ENCODE assay signal across 14 cellular contexts in the genomic region with DNA sequence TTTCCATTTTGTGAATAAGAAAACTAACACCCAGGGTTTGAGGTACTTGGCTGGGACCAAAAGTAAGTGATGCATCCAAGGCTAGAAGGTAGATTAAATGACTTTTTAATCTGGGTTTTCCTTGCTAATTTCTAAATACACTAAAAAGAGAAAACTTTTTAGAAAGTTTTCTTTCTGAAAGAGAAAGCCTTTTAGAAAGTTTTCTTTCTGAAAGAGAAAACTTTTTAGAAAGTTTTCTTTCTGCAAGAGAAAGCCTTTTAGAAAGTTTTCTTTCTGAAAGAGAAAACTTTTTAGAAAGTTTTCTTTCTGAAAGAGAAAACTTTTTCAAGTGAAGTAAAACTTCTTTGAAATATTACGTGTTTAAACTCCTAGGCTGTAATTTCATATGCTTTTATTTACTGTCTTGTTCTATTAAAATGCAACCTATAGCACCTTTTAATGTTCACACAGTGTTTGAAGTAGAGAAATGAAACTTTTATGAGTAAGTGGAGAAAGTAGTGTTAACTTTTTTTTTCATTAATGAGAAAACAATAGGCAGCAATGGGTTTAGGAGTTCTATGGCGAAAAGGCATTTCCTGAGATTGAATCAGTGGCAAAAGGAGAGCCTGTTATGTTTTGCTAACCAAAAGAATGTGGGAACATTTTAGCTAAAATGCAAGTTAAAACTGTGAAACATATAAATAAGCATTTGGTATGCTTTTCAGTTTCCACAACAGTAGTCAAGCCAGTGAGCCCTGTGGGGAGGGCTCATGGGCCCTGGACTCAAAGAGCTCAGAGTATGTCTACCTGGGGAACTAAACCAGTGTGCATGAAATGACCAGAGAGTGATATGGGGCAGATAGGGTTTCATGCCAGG.
DNase-seq lines count a peak whose midpoint lies in the region; ATAC-seq, FAIRE-seq and TF ChIP-seq lines count a peak whose summit lies in the region.
"Had no signal": no experiment of that assay in that cellular context is flagged by ENCODE, and none has a peak within 500 bp of the region (broad histone marks: within the 10 kb centered on the region; RNA-seq: fewer than 3 reads in every experiment).

No MANE protein-coding gene starts in this region.

- H3K4me1 ChIP-seq in left ventricle myocardium inferior (peaks cover 77% of the 10 kb centered on the region), OCI-LY1 (ENCODE audit: insufficient read depth, low read length, severe bottlenecking) (peaks cover 57% of the 10 kb centered on the region), thymus (ENCODE audit: control insufficient read depth, insufficient read depth, low read length) (no peaks in the 10 kb centered on the region), HepG2 (ENCODE audit: insufficient read depth, low read length) (no peaks in the 10 kb centered on the region)

- no peak for TF ChIP-seq EP300 in HepG2 (IDR thresholded peaks at IDR 0.05; ENCODE audit: low read depth in 2 of 2, low read length in 2 of 2)
- TF ChIP-seq EP300 in HepG2 (CRISPR knock-in tag; IDR thresholded peaks at IDR 0.05; ENCODE audit: borderline replicate concordance), result no peak

- H3K4me2 ChIP-seq in OCI-LY1 (ENCODE audit: low read length) (no peak overlapping the region), HepG2 (ENCODE audit: low read depth, low read length) (no peak overlapping the region)
- H3K4me2 ChIP-seq: BLaER1 treated with 17β-estradiol and CSF1 and Interleukin-3, amounts not matched to agents 10 nM and 100 nM had no signal

- in situ Hi-C loops in HepG2 (cut with HindIII; ENCODE audit: extremely low pct_ligation_motif_present, low pct_unique_long_range_greater_than_20kb), result loop anchor here (5.0 to 25.0 kb wide), 2 partner anchors 144 to 614 kb away; no protein-coding TSS in a partner anchor

- no peak overlapping the region for H3K9ac ChIP-seq in OCI-LY1 (ENCODE audit: low read length)
- no peak overlapping the region for H3K9ac ChIP-seq in HepG2 (ENCODE audit: insufficient read depth, low read depth, low read length)
- H3K9ac ChIP-seq: BLaER1 treated with 17β-estradiol and CSF1 and Interleukin-3, amounts not matched to agents 10 nM and 100 nM had no signal

- no peaks in the 10 kb centered on the region for H3F3A ChIP-seq in OCI-LY1 (ENCODE audit: insufficient read depth, low read length)

- DNase-seq in left ventricle myocardium inferior (no peak), left ventricle myocardium superior (no peak), dermis microvascular lymphatic vessel endothelial cell (ENCODE audit: low read depth in 2 of 2) (peak; percentile 80 to 82), HTR-8/SVneo (ENCODE audit: insufficient read length, low spot score) (no peak), DMS153 (lab: John Stamatoyannopoulos, UW) (no peak), HepG2 (ENCODE audit: low spot score) (no peak)
- DNase-seq: activated CD4-positive, alpha-beta T cell treated with anti-CD3 and anti-CD28 coated beads, Interleukin-2, amount 50 U/mL, for 1 hour; central memory CD4-positive, alpha-beta T cell; mesendoderm; NCI-H446 treated with DMSO at 0.1 percent for 48 hours; SIG-M5 had no signal

- H3K79me2 ChIP-seq in OCI-LY1 (ENCODE audit: insufficient read depth, low read length) (no peaks in the 10 kb centered on the region), HepG2 (ENCODE audit: insufficient read depth, low read length) (no peaks in the 10 kb centered on the region)

- H3K4me3 ChIP-seq in left ventricle myocardium inferior, result no peak overlapping the region
- H3K4me3 ChIP-seq in OCI-LY1 (ENCODE audit: low read depth, low read length, poor library complexity, severe bottlenecking), result no peak overlapping the region
- H3K4me3 ChIP-seq in thymus (ENCODE audit: low read length), result no peak overlapping the region
- H3K4me3 ChIP-seq in HepG2 (replicated peaks in 1 of 3; ENCODE audit: insufficient read depth in 1 of 3, low read depth in 2 of 3, low read length in 3 of 3), result no peak overlapping the region
- H3K4me3 ChIP-seq: BLaER1 treated with 17β-estradiol and CSF1 and Interleukin-3, amounts not matched to agents 10 nM and 100 nM had no signal

- no peak for TF ChIP-seq POLR2A in HepG2 (IDR thresholded peaks at IDR 0.05; ENCODE audit: insufficient read depth in 1 of 2, low read depth in 2 of 2, low read length in 2 of 2)

- TF ChIP-seq CTCF in left ventricle myocardium inferior (IDR thresholded peaks at IDR 0.05; ENCODE audit: borderline replicate concordance) (no peak), OCI-LY1 (IDR thresholded peaks at IDR 0.05; ENCODE audit: low read length) (no peak), HepG2 (CRISPR knock-in tag; IDR thresholded peaks at IDR 0.05) (no peak)

- H3K36me3 ChIP-seq in left ventricle myocardium inferior, result no peaks in the 10 kb centered on the region
- no peaks in the 10 kb centered on the region; the same call in 1 of the 2 replicates for H3K36me3 ChIP-seq in OCI-LY1 (ENCODE audit: insufficient read depth, low read length)
- H3K36me3 ChIP-seq in thymus (ENCODE audit: control insufficient read depth, insufficient read depth), result no peaks in the 10 kb centered on the region
- no peaks in the 10 kb centered on the region for H3K36me3 ChIP-seq in HepG2 (replicated peaks in 1 of 2; ENCODE audit: control insufficient read depth in 1 of 2, insufficient read depth in 2 of 2, low read length in 2 of 2)
- H3K36me3 ChIP-seq: BLaER1 treated with 17β-estradiol and CSF1 and Interleukin-3, amounts not matched to agents 10 nM and 100 nM had no signal

- H4K20me1 ChIP-seq in OCI-LY1 (ENCODE audit: insufficient read depth, low read length), result no peaks in the 10 kb centered on the region
- no peaks in the 10 kb centered on the region for H4K20me1 ChIP-seq in HepG2 (ENCODE audit: insufficient read depth, low read length)
- H4K20me1 ChIP-seq: BLaER1 treated with 17β-estradiol and CSF1 and Interleukin-3, amounts not matched to agents 10 nM and 100 nM had no signal

- no TSS peak for BruUV-seq in HepG2 (replicated peaks; lab: Mats Ljungman, UMichigan)

- intact Hi-C loops in left ventricle myocardium inferior (cut with micrococcal nuclease) (loop anchor here (5.0 kb wide), 1 partner anchor 144 kb away; no protein-coding TSS in a partner anchor), left ventricle myocardium superior (cut with micrococcal nuclease) (loop anchor here (5.0 kb wide), 1 partner anchor 144 kb away; no protein-coding TSS in a partner anchor), HepG2 (cut with micrococcal nuclease; ENCODE audit: unreplicated experiment) (loop anchor here (2.0 to 5.0 kb wide), 2 partner anchors 55 to 124 kb away; a partner anchor contains a TSS)

- CTCF ChIA-PET in HepG2 (lab: Yijun Ruan, JAX; ENCODE audit: low intra/inter-chr PET ratio, low total read pairs), result no interaction called here

- H3K9me3 ChIP-seq in left ventricle myocardium inferior (replicated peaks) (peaks cover 10% of the 10 kb centered on the region), OCI-LY1 (ENCODE audit: low read length) (0 out of 2 replicates have a peak, but pooled peaks cover 5% of the 10 kb centered on the region), thymus (ENCODE audit: control insufficient read depth) (no peaks in the 10 kb centered on the region), HepG2 (ENCODE audit: low read length) (peaks cover 10% of the 10 kb centered on the region)

- 84% methylated on average over 2 of the region's 2 CpGs for WGBS in thymus
- WGBS in HepG2 (ENCODE audit: low lambda C conversion rate), result 27% methylated on average over 2 of the region's 2 CpGs

- H3K27me3 ChIP-seq in left ventricle myocardium inferior (ENCODE audit: low read depth), result no peaks in the 10 kb centered on the region
- no peaks in the 10 kb centered on the region for H3K27me3 ChIP-seq in OCI-LY1 (ENCODE audit: insufficient read depth, low read length)
- no peaks in the 10 kb centered on the region for H3K27me3 ChIP-seq in thymus (ENCODE audit: control insufficient read depth, insufficient read depth)
- no peaks in the 10 kb centered on the region for H3K27me3 ChIP-seq in HepG2 (ENCODE audit: control insufficient read depth in 1 of 2, insufficient read depth in 2 of 2, low read length in 2 of 2)
- H3K27me3 ChIP-seq: BLaER1 treated with 17β-estradiol and CSF1 and Interleukin-3, amounts not matched to agents 10 nM and 100 nM had no signal

- no peak for TF ChIP-seq RAD21 in HepG2 (CRISPR knock-in tag; IDR thresholded peaks at IDR 0.05)

- no peak for ATAC-seq in left ventricle myocardium superior
- no peak for ATAC-seq in HepG2

- FAIRE-seq in HTR-8/SVneo (lab: Jason Lieb, UNC) (no peak), HepG2 (lab: Jason Lieb, UNC) (no peak)

- POLR2A ChIA-PET in HepG2 (lab: Yijun Ruan, JAX), result no interaction called here

- peak overlapping the region; percentile 87 for H3K27ac ChIP-seq in left ventricle myocardium inferior (replicated peaks)
- H3K27ac ChIP-seq in OCI-LY1 (ENCODE audit: low read depth, low read length, poor library complexity, severe bottlenecking), result peak overlapping the region; percentile 30
- peak overlapping the region; percentile 26 for H3K27ac ChIP-seq in thymus (ENCODE audit: low read depth)
- H3K27ac ChIP-seq in HepG2 (ENCODE audit: extremely low read length, insufficient read depth, low read length), result no peak overlapping the region
- H3K27ac ChIP-seq: BLaER1 treated with 17β-estradiol and CSF1 and Interleukin-3, amounts not matched to agents 10 nM and 100 nM had no signal

- no peaks in the 10 kb centered on the region for H3K9me2 ChIP-seq in OCI-LY1 (ENCODE audit: low read depth, low read length)

- H2AFZ ChIP-seq in OCI-LY1 (ENCODE audit: low read length), result peak overlapping the region; percentile 7; the same call in 1 of the 2 replicates
- H2AFZ ChIP-seq in HepG2 (ENCODE audit: low read length), result no peak overlapping the region

TF ChIP-seq in HepG2, 621 proteins besides CTCF, POLR2A, EP300 and RAD21 (continues in another document):
- TF ChIP-seq, protein P1, sequence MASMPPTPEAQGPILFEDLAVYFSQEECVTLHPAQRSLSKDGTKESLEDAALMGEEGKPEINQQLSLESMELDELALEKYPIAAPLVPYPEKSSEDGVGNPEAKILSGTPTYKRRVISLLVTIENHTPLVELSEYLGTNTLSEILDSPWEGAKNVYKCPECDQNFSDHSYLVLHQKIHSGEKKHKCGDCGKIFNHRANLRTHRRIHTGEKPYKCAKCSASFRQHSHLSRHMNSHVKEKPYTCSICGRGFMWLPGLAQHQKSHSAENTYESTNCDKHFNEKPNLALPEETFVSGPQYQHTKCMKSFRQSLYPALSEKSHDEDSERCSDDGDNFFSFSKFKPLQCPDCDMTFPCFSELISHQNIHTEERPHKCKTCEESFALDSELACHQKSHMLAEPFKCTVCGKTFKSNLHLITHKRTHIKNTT (CRISPR knock-in tag; IDR thresholded peaks at IDR 0.05), result no peak
- TF ChIP-seq POLR2G (IDR thresholded peaks at IDR 0.05; ENCODE audit: low read depth, low read length) (no peak), EED (CRISPR knock-in tag; IDR thresholded peaks at IDR 0.05) (no peak)

Comparison
In these comparisons a context has a peak if more than half of its experiments do, and no peak if none do; other contexts are left out.
1. DNase-seq: peak in dermis microvascular lymphatic vessel endothelial cell (2 of 2); none in left ventricle myocardium inferior (single experiment), left ventricle myocardium superior (single experiment), HTR-8/SVneo (single experiment), DMS153 (single experiment) and HepG2 (single experiment).